Comparison of ENCODE assay signal across 11 cellular contexts in genomic region chr16:86585821-86586611, GRCh38. TPM values are rescaled to one million over a fixed set of nuclear protein-coding genes. Genes with fewer than 3 reads are reported as not detected.
DNase-seq lines count a peak whose midpoint lies in the region; ATAC-seq, FAIRE-seq and TF ChIP-seq lines count a peak whose summit lies in the region.
"Had no signal": no experiment of that assay in that cellular context is flagged by ENCODE, and none has a peak within 500 bp of the region (broad histone marks: within the 10 kb centered on the region; RNA-seq: fewer than 3 reads in every experiment).

No MANE protein-coding gene starts in this region.

- H3K9me3 ChIP-seq in adipocyte (ENCODE audit: control insufficient read depth, low read length) (no peaks in the 10 kb centered on the region), heart left ventricle (no peaks in the 10 kb centered on the region)

- peak in 2 of 4 donors; percentile 20 to 37 for ATAC-seq in heart left ventricle
- ATAC-seq in GM18907 (IDR thresholded peaks at IDR 0.05; ENCODE audit: unreplicated experiment), result no peak
- no peak for ATAC-seq in GM19324 (IDR thresholded peaks at IDR 0.05; ENCODE audit: low FRiP score, unreplicated experiment)
- ATAC-seq in HG02588 (IDR thresholded peaks at IDR 0.05; ENCODE audit: unreplicated experiment), result no peak
- ATAC-seq: foreskin keratinocyte had no signal

- H3K36me3 ChIP-seq in adipocyte (ENCODE audit: control insufficient read depth, insufficient read depth, low read length, severe bottlenecking) (no peaks in the 10 kb centered on the region), heart left ventricle (no peaks in the 10 kb centered on the region)

- TF ChIP-seq CTCF in heart left ventricle (IDR thresholded peaks at IDR 0.05), result no peak

- intact Hi-C loops in heart left ventricle (cut with DNase I), result no loop called here

- WGBS in heart left ventricle, 4 donors, result 60 to 71% (median 70%) methylated on average over 10 of the region's 10 CpGs

- H3K4me3 ChIP-seq in adipocyte (ENCODE audit: low read length), result peak overlapping the region; percentile 54
- no peak overlapping the region for H3K4me3 ChIP-seq in heart left ventricle
- H3K4me3 ChIP-seq: PC-9 had no signal

- FAIRE-seq in H54 (lab: Jason Lieb, UNC), result no peak

- DNase-seq in GM04503 (ENCODE audit: low read depth) (peak; percentile 81), adipocyte (ENCODE audit: low read depth) (peak; percentile 88), heart left ventricle (no peak), smooth muscle cell of the brain vasculature (ENCODE audit: low read depth, low spot score) (peak; percentile 92), H54 (ENCODE audit: insufficient read length, low spot score) (no peak)
- DNase-seq: central memory CD4-positive, alpha-beta T cell; PC-9 had no signal

- H3K4me1 ChIP-seq in adipocyte (ENCODE audit: control insufficient read depth, insufficient read depth, low read length), result peaks cover 48% of the 10 kb centered on the region
- peaks cover 0 to 23% (median 0%) of the 10 kb centered on the region in 12 donors for H3K4me1 ChIP-seq in heart left ventricle
- H3K4me1 ChIP-seq: foreskin keratinocyte had no signal

- TF ChIP-seq POLR2A in heart left ventricle (IDR thresholded peaks at IDR 0.05), result no peak
- TF ChIP-seq POLR2A in H54 (IDR thresholded peaks at IDR 0.05; ENCODE audit: low read depth, low read length), result no peak

- peak overlapping the region; percentile 78 for H3K9ac ChIP-seq in adipocyte (ENCODE audit: low read length)

- no peaks in the 10 kb centered on the region for H3K27me3 ChIP-seq in adipocyte (replicated peaks; ENCODE audit: control insufficient read depth, insufficient read depth, low read length)
- H3K27me3 ChIP-seq in heart left ventricle, result peaks cover 0 to 27% (median 5%) of the 10 kb centered on the region in 9 donors

- H3K27ac ChIP-seq in heart left ventricle, result peak overlapping the region in 10 of 12 donors; percentile 22 to 85 (median 38)
- H3K27ac ChIP-seq: foreskin keratinocyte, PC-9 had no signal

RNA-seq across cellular contexts. Expression of gene FOXL1, which starts 7.7 kb away (rescaled TPM):
- 1 to 10 TPM in 3 of 9 donors, under 1 TPM in 6; 0.44 to 1.4 (median 0.72) TPM for total RNA-seq in heart left ventricle
- polyA plus RNA-seq in heart left ventricle, result under 1 TPM; 0.57 to 0.69 TPM
- total RNA-seq: PC-9 had no signal

RNA-seq across cellular contexts. Expression of gene FOXC2, which starts 19.4 kb away (rescaled TPM):
- total RNA-seq in heart left ventricle, result 1 to 10 TPM; 1.1 to 3.3 (median 1.7) TPM
- 1 to 10 TPM in 1 of 2 donors, under 1 TPM in 1; 0.76 to 1.0 TPM for polyA plus RNA-seq in heart left ventricle
- total RNA-seq: foreskin keratinocyte, PC-9 had no signal
- polyA plus RNA-seq: foreskin keratinocyte had no signal

RNA-seq across cellular contexts. Expression of gene MTHFSD, which starts 31.0 kb away (rescaled TPM):
- total RNA-seq in heart left ventricle, result 10 to 100 TPM in 6 of 9 donors, 1 to 10 TPM in 3; 3.9 to 17.0 (median 11.6) TPM
- polyA plus RNA-seq in heart left ventricle, result 1 to 10 TPM; 5.6 to 6.8 TPM

Comparison
In these comparisons a context has a peak if more than half of its experiments do, and no peak if none do; other contexts are left out.
1. DNase-seq: peak in GM04503 (single experiment), adipocyte (single experiment) and smooth muscle cell of the brain vasculature (single experiment); none in heart left ventricle (0 of 5) and H54 (single experiment).